Comparison of ENCODE assay signal across 1 cellular context in the genomic region with DNA sequence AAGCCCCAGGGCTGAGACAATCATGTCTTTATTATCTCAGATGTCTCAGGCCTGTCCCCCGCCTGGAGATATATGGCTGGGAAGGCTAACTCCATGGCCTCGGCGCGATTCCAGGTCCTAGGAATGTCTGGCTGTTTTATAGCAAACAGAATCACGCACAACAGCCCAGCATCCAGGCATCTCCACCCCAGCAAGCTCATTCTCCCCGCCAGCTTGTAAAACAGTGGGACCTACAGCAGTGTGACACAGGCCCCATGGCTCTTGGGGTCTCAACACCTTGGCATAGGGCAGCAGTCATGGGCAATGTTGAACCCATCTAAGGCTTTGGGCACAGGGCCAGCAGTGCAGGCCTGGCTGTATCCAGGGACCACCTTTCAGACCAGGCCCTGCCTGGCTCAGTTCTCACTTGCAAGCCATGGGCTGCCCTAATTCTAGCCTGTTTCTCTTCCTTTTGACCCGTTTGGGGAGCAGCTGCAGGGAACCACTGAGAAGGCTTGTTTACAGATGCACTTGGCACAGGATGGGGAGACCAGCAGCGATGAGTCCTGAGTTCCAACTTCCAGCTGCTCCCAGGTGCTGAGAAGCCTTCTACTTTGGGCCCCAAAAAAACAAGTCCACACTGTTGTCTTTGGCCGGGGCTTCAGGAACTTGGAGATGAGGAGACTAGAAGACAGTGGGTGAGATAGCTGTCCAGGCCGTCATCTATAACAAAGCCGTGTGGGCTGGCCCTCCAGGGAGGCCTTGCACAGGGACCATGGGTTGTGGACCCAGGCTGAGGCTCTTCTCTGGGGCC.
TF ChIP-seq lines count a peak whose summit lies in the region.

No MANE protein-coding gene starts in this region.

TF ChIP-seq in H1, 55 proteins besides CTCF, POLR2A, EP300 and RAD21:
- TF ChIP-seq BCL11A (IDR thresholded peaks at IDR 0.05; ENCODE audit: low read depth in 2 of 2, low read length in 2 of 2) (no peak), KDM5A (IDR thresholded peaks at IDR 0.05; ENCODE audit: low read length) (no peak), KDM1A (IDR thresholded peaks at IDR 0.05; ENCODE audit: borderline replicate concordance, low read length) (no peak), GABPA (IDR thresholded peaks at IDR 0.05; ENCODE audit: borderline replicate concordance, insufficient read depth, low read length) (no peak), BRCA1 (IDR thresholded peaks at IDR 0.05; ENCODE audit: low read depth, low read length) (no peak), HDAC2 (IDR thresholded peaks at IDR 0.05; ENCODE audit: borderline replicate concordance in 1 of 2, low read depth in 2 of 2, low read length in 2 of 2) (no peak), SUZ12 (IDR thresholded peaks at IDR 0.05; ENCODE audit: low read length) (no peak), EGR1 (IDR thresholded peaks at IDR 0.05; ENCODE audit: borderline replicate concordance, low read depth, low read length) (no peak), CTBP2 (IDR thresholded peaks at IDR 0.05; ENCODE audit: borderline replicate concordance, insufficient read depth, insufficient read length, low read length) (no peak), GTF2F1 (IDR thresholded peaks at IDR 0.05; ENCODE audit: borderline replicate concordance, low read depth, low read length) (no peak), CBX8 (IDR thresholded peaks at IDR 0.05; ENCODE audit: borderline replicate concordance, low read depth, low read length) (no peak), KDM4A (IDR thresholded peaks at IDR 0.05; ENCODE audit: low read depth, low read length, severe bottlenecking) (no peak), ZNF274 (IDR thresholded peaks at IDR 0.05; ENCODE audit: borderline replicate concordance, extremely low read depth, low read length) (no peak), TCF12 (IDR thresholded peaks at IDR 0.05; ENCODE audit: low read depth, low read length) (no peak), RFX5 (IDR thresholded peaks at IDR 0.05; ENCODE audit: borderline replicate concordance, low read depth, low read length) (no peak), SIN3A (conservative IDR thresholded peaks at IDR 0.05 in 1 of 2, IDR thresholded peaks at IDR 0.05 in 1 of 2; ENCODE audit: low read depth in 1 of 2, low read length in 2 of 2) (no peak), CEBPB (IDR thresholded peaks at IDR 0.05; ENCODE audit: low read depth, low read length) (no peak), SP4 (IDR thresholded peaks at IDR 0.05; ENCODE audit: low read length) (no peak)
- TF ChIP-seq, protein P1, sequence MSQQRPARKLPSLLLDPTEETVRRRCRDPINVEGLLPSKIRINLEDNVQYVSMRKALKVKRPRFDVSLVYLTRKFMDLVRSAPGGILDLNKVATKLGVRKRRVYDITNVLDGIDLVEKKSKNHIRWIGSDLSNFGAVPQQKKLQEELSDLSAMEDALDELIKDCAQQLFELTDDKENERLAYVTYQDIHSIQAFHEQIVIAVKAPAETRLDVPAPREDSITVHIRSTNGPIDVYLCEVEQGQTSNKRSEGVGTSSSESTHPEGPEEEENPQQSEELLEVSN (IDR thresholded peaks at IDR 0.05), result no peak
- TF ChIP-seq, protein P2, sequence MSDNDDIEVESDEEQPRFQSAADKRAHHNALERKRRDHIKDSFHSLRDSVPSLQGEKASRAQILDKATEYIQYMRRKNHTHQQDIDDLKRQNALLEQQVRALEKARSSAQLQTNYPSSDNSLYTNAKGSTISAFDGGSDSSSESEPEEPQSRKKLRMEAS (IDR thresholded peaks at IDR 0.05), result no peak
TF ChIP-seq in H1: peak in this region for 0.
